Comparison of ENCODE assay signal across 24 cellular contexts in genomic region chr9:121345070-121345469, GRCh38. TPM values are rescaled to one million over a fixed set of nuclear protein-coding genes. Genes with fewer than 3 reads are reported as not detected.
DNase-seq lines count a peak whose midpoint lies in the region; ATAC-seq, FAIRE-seq and TF ChIP-seq lines count a peak whose summit lies in the region.
"Had no signal": no experiment of that assay in that cellular context is flagged by ENCODE, and none has a peak within 500 bp of the region (broad histone marks: within the 10 kb centered on the region; RNA-seq: fewer than 3 reads in every experiment).

No MANE protein-coding gene starts in this region.

- no peak overlapping the region for H2BK20ac ChIP-seq in IMR-90 (ENCODE audit: low read depth, low read length)

- H3K9me3 Mint-ChIP-seq in activated CD4-positive, alpha-beta T cell treated with anti-CD3 and anti-CD28 coated beads for 36 hours (ENCODE audit: low read depth) = no peaks in the 10 kb centered on the region
- H3K9me3 Mint-ChIP-seq: activated CD8-positive, alpha-beta T cell treated with anti-CD3 and anti-CD28 coated beads for 36 hours; activated naive CD4-positive, alpha-beta T cell treated with anti-CD3 and anti-CD28 coated beads, Interleukin-2, amount 50 U/mL, for 72 hours; T-helper 1 cell treated with Interleukin-12 subunit alpha and Interleukin-12 subunit beta and Interleukin-4 antibody, amounts not matched to agents 30 μg/mL and 1 μg/mL, for 36 hours had no signal

- no peaks in the 10 kb centered on the region for H3K9me3 ChIP-seq in IMR-90 (ENCODE audit: control insufficient read depth, insufficient read depth, low read length)
- no peaks in the 10 kb centered on the region for H3K9me3 ChIP-seq in gastroesophageal sphincter
- H3K9me3 ChIP-seq in gastrocnemius medialis = no peaks in the 10 kb centered on the region
- no peaks in the 10 kb centered on the region for H3K9me3 ChIP-seq in body of pancreas
- no peaks in the 10 kb centered on the region for H3K9me3 ChIP-seq in kidney (ENCODE audit: control insufficient read depth in 1 of 2, low read length in 2 of 2)
- H3K9me3 ChIP-seq: heart left ventricle, MG63, spleen, upper lobe of right lung had no signal

- H3K23ac ChIP-seq in IMR-90 (ENCODE audit: low read depth, low read length) = no peak overlapping the region

- H3K27ac ChIP-seq in IMR-90 (ENCODE audit: insufficient read depth, low read length) (no peak overlapping the region), gastroesophageal sphincter (peak overlapping the region; percentile 9 to 97 (median 80)), gastrocnemius medialis (peak overlapping the region; percentile 69 to 97 (median 75)), body of pancreas (no peak overlapping the region), kidney (ENCODE audit: low read depth in 2 of 2, low read length in 2 of 2) (no peak overlapping the region)
- H3K27ac ChIP-seq: C4-2B, upper lobe of right lung had no signal

- no peaks in the 10 kb centered on the region for H3K27me3 ChIP-seq in IMR-90 (ENCODE audit: control insufficient read depth, insufficient read depth, low read length)
- no peaks in the 10 kb centered on the region for H3K27me3 ChIP-seq in gastroesophageal sphincter
- H3K27me3 ChIP-seq in gastrocnemius medialis = no peaks in the 10 kb centered on the region
- no peaks in the 10 kb centered on the region for H3K27me3 ChIP-seq in body of pancreas
- H3K27me3 ChIP-seq: heart left ventricle, MG63, spleen, upper lobe of right lung had no signal

- peak overlapping the region; percentile 38; the same call in 1 of the 2 replicates for H2BK120ac ChIP-seq in IMR-90 (ENCODE audit: low read depth, low read length)

- H3K36me3 ChIP-seq in IMR-90 (ENCODE audit: control insufficient read depth, insufficient read depth, low read length) (peaks cover 45% of the 10 kb centered on the region), gastroesophageal sphincter (peaks cover 0 to 87% of the 10 kb centered on the region in 2 donors), gastrocnemius medialis (peaks cover 0 to 63% of the 10 kb centered on the region in 2 donors), body of pancreas (replicated peaks in 1 of 2; ENCODE audit: insufficient read depth in 1 of 2, low read depth in 2 of 2) (no peaks in the 10 kb centered on the region), kidney (ENCODE audit: control insufficient read depth in 1 of 2, insufficient read depth in 2 of 2, low read length in 2 of 2) (peaks cover 39 to 49% of the 10 kb centered on the region in 2 donors)

- ATAC-seq in IMR-90 (ENCODE audit: low read depth) (peak; percentile 59), gastroesophageal sphincter (no peak), gastrocnemius medialis (peak; percentile 63 to 68), body of pancreas (no peak)
- ATAC-seq in activated CD4-positive, alpha-beta T cell treated with anti-CD3 and anti-CD28 coated beads for 36 hours = no peak
- ATAC-seq: activated CD4-positive, CD25-positive, alpha-beta regulatory T cell treated with anti-CD3 and anti-CD28 coated beads, Interleukin-2, amount 50 U/mL, for 24 hours; activated CD8-positive, alpha-beta T cell treated with anti-CD3 and anti-CD28 coated beads for 36 hours; activated naive CD4-positive, alpha-beta T cell treated with anti-CD3 and anti-CD28 coated beads, Interleukin-2, amount 50 U/mL, for 72 hours; heart left ventricle; upper lobe of right lung had no signal

- H3K4me1 Mint-ChIP-seq in activated CD4-positive, alpha-beta T cell treated with anti-CD3 and anti-CD28 coated beads for 36 hours = peaks cover 2% of the 10 kb centered on the region
- H3K4me1 Mint-ChIP-seq: naive B cell had no signal

- no peak overlapping the region for H3K56ac ChIP-seq in IMR-90 (ENCODE audit: extremely low read depth, insufficient read depth, low read length)

- POLR2A ChIA-PET in IMR-90 (lab: Charles Lee; ENCODE audit: unreplicated experiment) = no interaction called here
- POLR2A ChIA-PET in activated CD4-positive, alpha-beta T cell treated with anti-CD3 and anti-CD28 coated beads for 36 hours (lab: Charles Lee) = no interaction called here

- no peak overlapping the region for H2BK15ac ChIP-seq in IMR-90 (ENCODE audit: low read depth, low read length)

- no peak for TF ChIP-seq POLR2A in IMR-90 (IDR thresholded peaks at IDR 0.05; ENCODE audit: low read depth, low read length)
- TF ChIP-seq POLR2A in gastroesophageal sphincter (IDR thresholded peaks at IDR 0.05) = no peak
- no peak for TF ChIP-seq POLR2A in gastrocnemius medialis (IDR thresholded peaks at IDR 0.05)
- no peak for TF ChIP-seq POLR2A in body of pancreas (IDR thresholded peaks at IDR 0.05)

- intact Hi-C loops in IMR-90 (cut with micrococcal nuclease) (no loop called here), gastrocnemius medialis (cut with DNase I; ENCODE audit: low total_unique reads) (no loop called here), body of pancreas (cut with DNase I) (no loop called here), kidney (cut with DNase I) (no loop called here)
- intact Hi-C loops in activated CD4-positive, alpha-beta T cell treated with anti-CD3 and anti-CD28 coated beads for 36 hours (cut with DNase I, micrococcal nuclease) = no loop called here

- in situ Hi-C loops in IMR-90 (cut with MboI; ENCODE audit: low sequenced_read_pairs) = no loop called here
- in situ Hi-C loops in gastrocnemius medialis (cut with MboI; ENCODE audit: low sequenced_read_pairs in 4 of 4) = no loop called here

- peaks cover 4% of the 10 kb centered on the region for H3K36me3 Mint-ChIP-seq in activated CD4-positive, alpha-beta T cell treated with anti-CD3 and anti-CD28 coated beads for 36 hours (ENCODE audit: low read depth)

- H2AK5ac ChIP-seq in IMR-90 (ENCODE audit: low read depth, low read length) = no peak overlapping the region

- DNase-seq in IMR-90 (peak; percentile 42), NCI-H2029 treated with DMSO at 0.1 percent for 48 hours (lab: John Stamatoyannopoulos, UW) (peak; percentile 81), gastrocnemius medialis (no peak), body of pancreas (no peak), kidney (no peak)
- no peak for DNase-seq in activated CD4-positive, alpha-beta T cell treated with anti-CD3 and anti-CD28 coated beads for 36 hours
- DNase-seq: activated CD8-positive, alpha-beta T cell treated with anti-CD3 and anti-CD28 coated beads for 36 hours; HCEC 1CT; heart left ventricle; MG63; naive B cell; NCI-H526 treated with DMSO at 0.1 percent for 48 hours; retina; spleen; stimulated activated CD4-positive, alpha-beta T cell treated with anti-CD3 and anti-CD28 coated beads, Interleukin-2, amount 100 ng/mL, for 48 hours; upper lobe of right lung had no signal

- H3K4me3 Mint-ChIP-seq in activated CD4-positive, alpha-beta T cell treated with anti-CD3 and anti-CD28 coated beads for 36 hours = no peak overlapping the region
- H3K4me3 Mint-ChIP-seq: activated CD8-positive, alpha-beta T cell treated with anti-CD3 and anti-CD28 coated beads for 36 hours; naive B cell; T-helper 1 cell treated with Interleukin-12 subunit alpha and Interleukin-12 subunit beta and Interleukin-4 antibody, amounts not matched to agents 30 μg/mL and 1 μg/mL, for 36 hours had no signal

- no peak overlapping the region; the same call in 1 of the 2 replicates for H3K18ac ChIP-seq in IMR-90 (ENCODE audit: low read depth, low read length)

- BruUV-seq in IMR-90 (replicated peaks; lab: Mats Ljungman, UMichigan) = no TSS peak

- no peak overlapping the region for H2AFZ ChIP-seq in IMR-90 (replicated peaks; ENCODE audit: low read length, poor library complexity)

- H3K4me3 ChIP-seq in IMR-90 (ENCODE audit: insufficient read depth, low read depth, low read length) (no peak overlapping the region), gastroesophageal sphincter (no peak overlapping the region), gastrocnemius medialis (no peak overlapping the region), body of pancreas (no peak overlapping the region), kidney (ENCODE audit: low read length in 2 of 2) (no peak overlapping the region)
- H3K4me3 ChIP-seq: heart left ventricle, MG63, spleen, upper lobe of right lung had no signal

- H3K14ac ChIP-seq in IMR-90 (replicated peaks; ENCODE audit: low read depth, low read length) = 0 out of 2 replicates have a peak overlapping the region, but pooled peaks have one; percentile 6

- FAIRE-seq in kidney (lab: Jason Lieb, UNC) = no peak
- FAIRE-seq: bronchial epithelial cell, GM18507, TTC549 had no signal

- no CpG with 5 or more reads among the region's 3 CpGs for WGBS in IMR-90 (ENCODE audit: extremely low coverage in 2 of 2, insufficient read length in 1 of 2), 2 experiments
- WGBS in gastroesophageal sphincter (ENCODE audit: low coverage in 1 of 2), 2 donors = 86% methylated on average over 3 of the region's 3 CpGs; no CpG with 5 or more reads in 1 of the 2 donors
- 93 to 94% methylated on average over 3 of the region's 3 CpGs for WGBS in body of pancreas, 2 donors

- no peaks in the 10 kb centered on the region for H4K20me1 ChIP-seq in IMR-90 (ENCODE audit: insufficient read depth, low read length)

- no peak overlapping the region for H3K4ac ChIP-seq in IMR-90 (ENCODE audit: low read depth, low read length)

- no peak overlapping the region for H3K27ac Mint-ChIP-seq in activated CD4-positive, alpha-beta T cell treated with anti-CD3 and anti-CD28 coated beads for 36 hours
- H3K27ac Mint-ChIP-seq: activated naive CD4-positive, alpha-beta T cell treated with anti-CD3 and anti-CD28 coated beads, Interleukin-2, amount 50 U/mL, for 72 hours; T-helper 1 cell treated with Interleukin-12 subunit alpha and Interleukin-12 subunit beta and Interleukin-4 antibody, amounts not matched to agents 30 μg/mL and 1 μg/mL, for 36 hours had no signal

- dilution Hi-C loops in IMR-90 (cut with HindIII; ENCODE audit: low sequenced_read_pairs, unreplicated experiment) = no loop called here

- H3K9ac ChIP-seq in IMR-90 (ENCODE audit: low read depth, low read length) = no peak overlapping the region; the same call in 1 of the 2 replicates
- no peak overlapping the region for H3K9ac ChIP-seq in kidney (ENCODE audit: low read length in 2 of 2)

- H3K79me1 ChIP-seq in IMR-90 (ENCODE audit: low read depth in 1 of 2, low read length in 2 of 2) = peaks cover 36 to 62% of the 10 kb centered on the region in 2 experiments

- peaks cover 10% of the 10 kb centered on the region for H3K9me1 ChIP-seq in IMR-90 (ENCODE audit: insufficient read depth, low read length)

- H3K27me3 Mint-ChIP-seq in activated CD4-positive, alpha-beta T cell treated with anti-CD3 and anti-CD28 coated beads for 36 hours = no peaks in the 10 kb centered on the region
- H3K27me3 Mint-ChIP-seq: activated CD8-positive, alpha-beta T cell treated with anti-CD3 and anti-CD28 coated beads for 36 hours; naive B cell had no signal

- H4K91ac ChIP-seq in IMR-90 (ENCODE audit: insufficient read depth, low read depth, low read length) = no peak overlapping the region

- H4K8ac ChIP-seq in IMR-90 (ENCODE audit: low read depth in 2 of 2, low read length in 2 of 2) = 0 out of 4 replicates have a peak overlapping the region, but pooled peaks of 1 of the 2 experiments have one; percentile 29

- no peak overlapping the region for H2AK9ac ChIP-seq in IMR-90 (replicated peaks; ENCODE audit: low read depth, low read length, poor library complexity)

- CTCF ChIA-PET in IMR-90 (lab: Yijun Ruan, JAX) = interaction anchor here (0.6 to 0.9 kb wide), 2 partner anchors 13 to 30 kb away, joined by 3 to 4 read pairs; no protein-coding TSS in a partner anchor
- CTCF ChIA-PET in activated CD4-positive, alpha-beta T cell treated with anti-CD3 and anti-CD28 coated beads for 36 hours (lab: Charles Lee) = interaction anchor here (0.7 to 2.6 kb wide), 3 partner anchors 25 to 55 kb away, joined by 3 to 22 read pairs (median 6); no protein-coding TSS in a partner anchor

- no peak for TF ChIP-seq EP300 in gastroesophageal sphincter (IDR thresholded peaks at IDR 0.05)

- H3K4me2 ChIP-seq in IMR-90 (ENCODE audit: low read depth, low read length) = peak overlapping the region; percentile 44; the same call in 1 of the 2 replicates

- H4K5ac ChIP-seq in IMR-90 (ENCODE audit: low read depth, low read length) = 0 out of 2 replicates have a peak overlapping the region, but pooled peaks have one; percentile 60

- TF ChIP-seq CTCF in IMR-90 (conservative IDR thresholded peaks at IDR 0.05; ENCODE audit: low read depth, low read length) (no peak), gastroesophageal sphincter (IDR thresholded peaks at IDR 0.05) (no peak), gastrocnemius medialis (IDR thresholded peaks at IDR 0.05 in 4 of 5, conservative IDR thresholded peaks at IDR 0.05 in 1 of 5) (no peak), body of pancreas (IDR thresholded peaks at IDR 0.05) (no peak), kidney (IDR thresholded peaks at IDR 0.05; ENCODE audit: borderline replicate concordance, extremely low read depth, insufficient read depth) (no peak)

- no peak for TF ChIP-seq RAD21 in IMR-90 (IDR thresholded peaks at IDR 0.05; ENCODE audit: low read length)

- H3K4me1 ChIP-seq in IMR-90 (ENCODE audit: control insufficient read depth, insufficient read depth, low read length) (peaks cover 15% of the 10 kb centered on the region), gastroesophageal sphincter (peaks cover 20 to 97% (median 46%) of the 10 kb centered on the region in 3 donors), gastrocnemius medialis (peaks cover 54 to 63% of the 10 kb centered on the region in 2 donors), body of pancreas (peaks cover 14% of the 10 kb centered on the region), kidney (ENCODE audit: control insufficient read depth in 1 of 2, insufficient read depth in 1 of 2, low read depth in 1 of 2, low read length in 2 of 2) (peaks cover 0 to 3% of the 10 kb centered on the region in 2 donors)

- peak overlapping the region; percentile 46 for H2BK5ac ChIP-seq in IMR-90 (ENCODE audit: low read depth, low read length, poor library complexity, severe bottlenecking)

RNA-seq across cellular contexts. Expression of gene STOM, which starts 25.0 kb away (rescaled TPM):
- total RNA-seq in IMR-90 (2012; rRNA removed) = 84.8 and 103 TPM in 2 replicates
- polyA plus RNA-seq in IMR-90 (2012; rRNA removed) = 67.6 and 78.4 TPM in 2 replicates
- polyA plus RNA-seq in IMR-90 (2012; cell fraction: cytosol; rRNA removed) = 45.3 TPM in 2 replicates
- polyA plus RNA-seq in IMR-90 (2012; cell fraction: nucleus; rRNA removed; ENCODE audit: low replicate concordance) = 9.8 and 44.1 TPM in 2 replicates
- total RNA-seq in gastroesophageal sphincter = 100 to 1,000 TPM; 293 to 539 (median 457) TPM
- total RNA-seq in gastrocnemius medialis = 10 to 100 TPM; 60.0 to 89.5 (median 76.3) TPM
- 10 to 100 TPM; 59.9 to 70.5 TPM for total RNA-seq in body of pancreas
- total RNA-seq in activated CD4-positive, alpha-beta T cell treated with anti-CD3 and anti-CD28 coated beads for 36 hours = 10 to 100 TPM; 34.7 to 44.5 TPM
- total RNA-seq in kidney = 229 TPM
- polyA plus RNA-seq in kidney (ENCODE audit: insufficient read depth, low read depth, low replicate concordance) = 165 TPM

Comparison
In these comparisons a context has a peak if more than half of its experiments do, and no peak if none do; other contexts are left out.
1. ATAC-seq: peak in IMR-90 (single experiment) and gastrocnemius medialis (2 of 2); none in gastroesophageal sphincter (single experiment), body of pancreas (single experiment) and activated CD4-positive, alpha-beta T cell treated with anti-CD3 and anti-CD28 coated beads for 36 hours (single experiment).
2. DNase-seq: peak in IMR-90 (single experiment) and NCI-H2029 treated with DMSO at 0.1 percent for 48 hours (single experiment); none in gastrocnemius medialis (0 of 2), body of pancreas (0 of 4), activated CD4-positive, alpha-beta T cell treated with anti-CD3 and anti-CD28 coated beads for 36 hours (single experiment) and kidney (single experiment).
3. H3K27ac ChIP-seq: peak in gastroesophageal sphincter (4 of 4) and gastrocnemius medialis (4 of 4); none in IMR-90 (single experiment), body of pancreas (0 of 4) and kidney (0 of 2).